1 cellular context compared by ENCODE assay signal in genomic region chr5:78690593-78690972, GRCh38.
TF ChIP-seq lines count a peak whose summit lies in the region.

No MANE protein-coding gene starts in this region.

TF ChIP-seq in H1, 55 proteins besides CTCF, POLR2A, EP300 and RAD21 (continued from another document):
- TF ChIP-seq CHD7 (IDR thresholded peaks at IDR 0.05; ENCODE audit: insufficient replicate concordance, low read length) (no peak), CHD1 (IDR thresholded peaks at IDR 0.05; ENCODE audit: low read depth, low read length) (no peak), RNF2 (IDR thresholded peaks at IDR 0.05; ENCODE audit: borderline replicate concordance, low read depth, low read length, missing control alignments, poor library complexity, severe bottlenecking) (no peak), EZH2 (IDR thresholded peaks at IDR 0.05; ENCODE audit: low read depth, low read length, severe bottlenecking) (no peak), TAF7 (optimal IDR thresholded peaks at IDR 0.05; ENCODE audit: borderline replicate concordance, low read depth, low read length) (no peak), JUN (IDR thresholded peaks at IDR 0.05; ENCODE audit: low read depth, low read length) (no peak), CHD2 (IDR thresholded peaks at IDR 0.05; ENCODE audit: low read length) (no peak), RXRA (IDR thresholded peaks at IDR 0.05; ENCODE audit: insufficient read depth, low read depth, low read length) (no peak), E2F6 (IDR thresholded peaks at IDR 0.05) (no peak), JUND (IDR thresholded peaks at IDR 0.05; ENCODE audit: low read length) (no peak), NANOG (IDR thresholded peaks at IDR 0.05; ENCODE audit: insufficient read depth, low read depth, low read length, poor library complexity, severe bottlenecking) (no peak), YY1 (IDR thresholded peaks at IDR 0.05; ENCODE audit: low read depth, low read length) (no peak)
